In genomic region chr7:36670585-36671431, GRCh38 we compare ENCODE assay signal across 8 cellular contexts. TPM values are rescaled to one million over a fixed set of nuclear protein-coding genes. Genes with fewer than 3 reads are reported as not detected.
A peak's percentile ranks its signal among the peaks of the same experiment; 100 is the strongest.
DNase-seq lines count a peak whose midpoint lies in the region; ATAC-seq and TF ChIP-seq lines count a peak whose summit lies in the region.

No MANE protein-coding gene starts in this region.

- DNase-seq in DMS 273 (lab: John Stamatoyannopoulos, UW; ENCODE audit: unreplicated experiment), result peak; percentile 86
- DNase-seq in NB4 (ENCODE audit: low read depth), result peak; percentile 84
- peak; percentile 51 for DNase-seq in T follicular helper cell (ENCODE audit: low read depth)
- peak; percentile 71 for DNase-seq in activated naive CD8-positive, alpha-beta T cell treated with anti-CD3 and anti-CD28 coated beads, Interleukin-2, amount 50 U/mL, for 24 hours
- DNase-seq in left ventricle myocardium inferior, result no peak
- no peak for DNase-seq in sigmoid colon

- peaks cover 9% of the 10 kb centered on the region for H3K27me3 ChIP-seq in left ventricle myocardium inferior (ENCODE audit: low read depth)
- H3K27me3 ChIP-seq in sigmoid colon, result peaks cover 0 to 2% (median 0%) of the 10 kb centered on the region in 3 donors

- TF ChIP-seq EP300 in sigmoid colon (IDR thresholded peaks at IDR 0.05), result no peak

- H3K27ac ChIP-seq in left ventricle myocardium inferior (replicated peaks) (no peak overlapping the region), sigmoid colon (no peak overlapping the region)

- H3K4me3 Mint-ChIP-seq in activated naive CD8-positive, alpha-beta T cell treated with anti-CD3 and anti-CD28 coated beads, Interleukin-2, amount 50 U/mL, for 24 hours, result no peak overlapping the region

- intact Hi-C loops in left ventricle myocardium inferior (cut with micrococcal nuclease), result no loop called here
- intact Hi-C loops in sigmoid colon (cut with DNase I), result loop anchor here (2.0 kb wide), 2 partner anchors 184 to 230 kb away; no protein-coding TSS in a partner anchor

- peak; percentile 79 for ATAC-seq in GM21786 (IDR thresholded peaks at IDR 0.05; ENCODE audit: unreplicated experiment)
- ATAC-seq in activated naive CD8-positive, alpha-beta T cell treated with anti-CD3 and anti-CD28 coated beads, Interleukin-2, amount 50 U/mL, for 24 hours, result peak; percentile 58
- no peak for ATAC-seq in GM21576 (IDR thresholded peaks at IDR 0.05; ENCODE audit: unreplicated experiment)

- peaks cover 64% of the 10 kb centered on the region for H3K4me1 Mint-ChIP-seq in activated naive CD8-positive, alpha-beta T cell treated with anti-CD3 and anti-CD28 coated beads, Interleukin-2, amount 50 U/mL, for 24 hours

- no peak overlapping the region for H3K4me3 ChIP-seq in NB4 (ENCODE audit: low read depth, low read length)
- H3K4me3 ChIP-seq in left ventricle myocardium inferior, result no peak overlapping the region
- no peak overlapping the region for H3K4me3 ChIP-seq in sigmoid colon

- H3K36me3 Mint-ChIP-seq in activated naive CD8-positive, alpha-beta T cell treated with anti-CD3 and anti-CD28 coated beads, Interleukin-2, amount 50 U/mL, for 24 hours (ENCODE audit: low read depth), result peaks cover 5% of the 10 kb centered on the region

- WGBS in sigmoid colon, 2 donors, result 83 to 85% methylated on average over 17 of the region's 17 CpGs

- TF ChIP-seq CTCF in NB4 (IDR thresholded peaks at IDR 0.05; ENCODE audit: low read depth, low read length), result peak; percentile 97
- TF ChIP-seq CTCF in left ventricle myocardium inferior (IDR thresholded peaks at IDR 0.05; ENCODE audit: borderline replicate concordance), result peak; percentile 84
- TF ChIP-seq CTCF in sigmoid colon (IDR thresholded peaks at IDR 0.05), result peak; percentile 29 to 75 (median 63)

- H3K9me3 ChIP-seq in left ventricle myocardium inferior (replicated peaks), result no peaks in the 10 kb centered on the region
- H3K9me3 ChIP-seq in sigmoid colon, result no peaks in the 10 kb centered on the region

- peak overlapping the region; percentile 83 for H3K27ac Mint-ChIP-seq in activated naive CD8-positive, alpha-beta T cell treated with anti-CD3 and anti-CD28 coated beads, Interleukin-2, amount 50 U/mL, for 24 hours

- no peaks in the 10 kb centered on the region for H3K27me3 Mint-ChIP-seq in activated naive CD8-positive, alpha-beta T cell treated with anti-CD3 and anti-CD28 coated beads, Interleukin-2, amount 50 U/mL, for 24 hours

- H3K9me3 Mint-ChIP-seq in activated naive CD8-positive, alpha-beta T cell treated with anti-CD3 and anti-CD28 coated beads, Interleukin-2, amount 50 U/mL, for 24 hours, result no peaks in the 10 kb centered on the region

- H3K36me3 ChIP-seq in left ventricle myocardium inferior (no peaks in the 10 kb centered on the region), sigmoid colon (no peaks in the 10 kb centered on the region)

- H3K4me1 ChIP-seq in left ventricle myocardium inferior (no peaks in the 10 kb centered on the region), sigmoid colon (no peaks in the 10 kb centered on the region)

- no peak for TF ChIP-seq POLR2A in NB4 (IDR thresholded peaks at IDR 0.05; ENCODE audit: extremely low read depth, insufficient read length)
- no peak for TF ChIP-seq POLR2A in sigmoid colon (IDR thresholded peaks at IDR 0.05)

RNA-seq across cellular contexts. Expression of gene AOAH, which starts 53.5 kb away (rescaled TPM):
- total RNA-seq in left ventricle myocardium inferior (1.9 TPM), sigmoid colon (10 to 100 TPM in 3 of 4 donors, 1 to 10 TPM in 1; 3.8 to 19.4 (median 13.7) TPM)
- 10 to 100 TPM; 16.2 to 61.3 (median 25.2) TPM for polyA plus RNA-seq in sigmoid colon

Comparison
In these comparisons a context has a peak if more than half of its experiments do, and no peak if none do; other contexts are left out.
1. DNase-seq: peak in DMS 273 (single experiment), NB4 (single experiment), T follicular helper cell (single experiment) and activated naive CD8-positive, alpha-beta T cell treated with anti-CD3 and anti-CD28 coated beads, Interleukin-2, amount 50 U/mL, for 24 hours (single experiment); none in left ventricle myocardium inferior (single experiment) and sigmoid colon (single experiment).
2. Peak in every context shown above with its lines, with median percentiles within 50 percentile points of each other: CTCF ChIP-seq.